ENCODE assay signal across 8 cellular contexts in the genomic region with DNA sequence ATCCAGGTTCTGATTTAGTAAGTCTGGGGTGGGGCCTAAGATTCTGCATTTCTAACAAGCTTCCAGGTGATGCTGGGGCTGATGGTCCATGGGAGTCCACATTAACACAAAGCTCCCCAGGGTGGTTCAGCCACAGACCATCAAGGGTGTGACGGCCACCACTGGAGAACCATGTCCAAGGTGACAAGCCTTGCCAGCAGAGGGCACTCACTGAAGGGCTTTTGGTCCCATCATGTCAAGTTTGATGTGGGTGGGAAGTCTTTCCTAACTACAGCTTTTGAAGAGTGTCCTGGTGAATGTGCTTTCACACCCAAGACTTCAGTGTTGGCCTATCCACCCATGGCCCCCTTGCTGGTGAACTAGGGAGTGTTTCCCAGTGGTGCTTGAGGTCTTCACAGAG.
DNase-seq lines count a peak whose midpoint lies in the region; ATAC-seq, FAIRE-seq and TF ChIP-seq lines count a peak whose summit lies in the region.

No MANE protein-coding gene starts in this region.

- no peaks in the 10 kb centered on the region for H3K27me3 ChIP-seq in upper lobe of left lung

- TF ChIP-seq RAD21 in Ishikawa (IDR thresholded peaks at IDR 0.05; ENCODE audit: low read depth): peak; percentile 85

- TF ChIP-seq CTCF in D721Med (IDR thresholded peaks at IDR 0.05; ENCODE audit: insufficient read depth, missing control alignments): peak; percentile 2
- TF ChIP-seq CTCF in upper lobe of left lung (IDR thresholded peaks at IDR 0.05): peak in 2 of 6 experiments; percentile 19 to 31

- H3K9me3 ChIP-seq in upper lobe of left lung: no peaks in the 10 kb centered on the region

- H3K36me3 ChIP-seq in upper lobe of left lung: no peaks in the 10 kb centered on the region

- FAIRE-seq in D721Med (lab: Jason Lieb, UNC): no peak

- H3K4me3 ChIP-seq in upper lobe of left lung: no peak overlapping the region

- TF ChIP-seq POLR2A in erythroblast (IDR thresholded peaks at IDR 0.05; ENCODE audit: low read length) (no peak), upper lobe of left lung (IDR thresholded peaks at IDR 0.05) (no peak)

- 60% methylated on average over 1 of the region's 1 CpG; no CpG with 5 or more reads in 1 of the 2 donors for WGBS in upper lobe of left lung, 2 donors

- ATAC-seq in GM18861 (IDR thresholded peaks at IDR 0.05; ENCODE audit: unreplicated experiment): no peak
- ATAC-seq in upper lobe of left lung (ENCODE audit: low FRiP score in 2 of 2): no peak

- no peak for TF ChIP-seq EP300 in Ishikawa (IDR thresholded peaks at IDR 0.05; ENCODE audit: borderline replicate concordance)
- no peak for TF ChIP-seq EP300 in upper lobe of left lung (IDR thresholded peaks at IDR 0.05)

- DNase-seq in D721Med (ENCODE audit: insufficient read length, low spot score) (no peak), erythroblast (lab: John Stamatoyannopoulos, UW) (peak; percentile 19 to 48), OCI-M2 (lab: John Stamatoyannopoulos, UW; ENCODE audit: unreplicated experiment) (no peak), upper lobe of left lung (no peak)
- DNase-seq in activated CD4-positive, alpha-beta T cell treated with anti-CD3 and anti-CD28 coated beads for 4 hours: peak; percentile 36 to 41
- DNase-seq in stimulated activated CD4-positive, alpha-beta T cell treated with anti-CD3 and anti-CD28 coated beads, Interleukin-15, amount 100 ng/mL, for 48 hours (ENCODE audit: low read depth in 2 of 2): peak; percentile 13 to 14

- H3K4me1 ChIP-seq in upper lobe of left lung: no peaks in the 10 kb centered on the region

- no peak overlapping the region for H3K27ac ChIP-seq in upper lobe of left lung

TF ChIP-seq in Ishikawa, 13 proteins besides CTCF, POLR2A, EP300 and RAD21:
- TF ChIP-seq, protein P1, sequence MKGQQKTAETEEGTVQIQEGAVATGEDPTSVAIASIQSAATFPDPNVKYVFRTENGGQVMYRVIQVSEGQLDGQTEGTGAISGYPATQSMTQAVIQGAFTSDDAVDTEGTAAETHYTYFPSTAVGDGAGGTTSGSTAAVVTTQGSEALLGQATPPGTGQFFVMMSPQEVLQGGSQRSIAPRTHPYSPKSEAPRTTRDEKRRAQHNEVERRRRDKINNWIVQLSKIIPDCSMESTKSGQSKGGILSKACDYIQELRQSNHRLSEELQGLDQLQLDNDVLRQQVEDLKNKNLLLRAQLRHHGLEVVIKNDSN (IDR thresholded peaks at IDR 0.05): no peak
- no peak for TF ChIP-seq TEAD4 (IDR thresholded peaks at IDR 0.05)
- no peak for TF ChIP-seq CEBPB (IDR thresholded peaks at IDR 0.05)
- no peak for TF ChIP-seq TAF1 (IDR thresholded peaks at IDR 0.05; ENCODE audit: low read depth)
- no peak for TF ChIP-seq EGR1 (IDR thresholded peaks at IDR 0.05)
- no peak for TF ChIP-seq CREB1 (IDR thresholded peaks at IDR 0.05; ENCODE audit: low read depth)
- no peak for TF ChIP-seq TCF12 (IDR thresholded peaks at IDR 0.05; ENCODE audit: low read depth)
- TF ChIP-seq YY1 (IDR thresholded peaks at IDR 0.05; ENCODE audit: low read depth): no peak
- TF ChIP-seq ZBTB7A (IDR thresholded peaks at IDR 0.05; ENCODE audit: low read depth): no peak
- TF ChIP-seq, protein P2, sequence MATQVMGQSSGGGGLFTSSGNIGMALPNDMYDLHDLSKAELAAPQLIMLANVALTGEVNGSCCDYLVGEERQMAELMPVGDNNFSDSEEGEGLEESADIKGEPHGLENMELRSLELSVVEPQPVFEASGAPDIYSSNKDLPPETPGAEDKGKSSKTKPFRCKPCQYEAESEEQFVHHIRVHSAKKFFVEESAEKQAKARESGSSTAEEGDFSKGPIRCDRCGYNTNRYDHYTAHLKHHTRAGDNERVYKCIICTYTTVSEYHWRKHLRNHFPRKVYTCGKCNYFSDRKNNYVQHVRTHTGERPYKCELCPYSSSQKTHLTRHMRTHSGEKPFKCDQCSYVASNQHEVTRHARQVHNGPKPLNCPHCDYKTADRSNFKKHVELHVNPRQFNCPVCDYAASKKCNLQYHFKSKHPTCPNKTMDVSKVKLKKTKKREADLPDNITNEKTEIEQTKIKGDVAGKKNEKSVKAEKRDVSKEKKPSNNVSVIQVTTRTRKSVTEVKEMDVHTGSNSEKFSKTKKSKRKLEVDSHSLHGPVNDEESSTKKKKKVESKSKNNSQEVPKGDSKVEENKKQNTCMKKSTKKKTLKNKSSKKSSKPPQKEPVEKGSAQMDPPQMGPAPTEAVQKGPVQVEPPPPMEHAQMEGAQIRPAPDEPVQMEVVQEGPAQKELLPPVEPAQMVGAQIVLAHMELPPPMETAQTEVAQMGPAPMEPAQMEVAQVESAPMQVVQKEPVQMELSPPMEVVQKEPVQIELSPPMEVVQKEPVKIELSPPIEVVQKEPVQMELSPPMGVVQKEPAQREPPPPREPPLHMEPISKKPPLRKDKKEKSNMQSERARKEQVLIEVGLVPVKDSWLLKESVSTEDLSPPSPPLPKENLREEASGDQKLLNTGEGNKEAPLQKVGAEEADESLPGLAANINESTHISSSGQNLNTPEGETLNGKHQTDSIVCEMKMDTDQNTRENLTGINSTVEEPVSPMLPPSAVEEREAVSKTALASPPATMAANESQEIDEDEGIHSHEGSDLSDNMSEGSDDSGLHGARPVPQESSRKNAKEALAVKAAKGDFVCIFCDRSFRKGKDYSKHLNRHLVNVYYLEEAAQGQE (IDR thresholded peaks at IDR 0.05; ENCODE audit: low read depth): no peak
- TF ChIP-seq FOXM1 (IDR thresholded peaks at IDR 0.05; ENCODE audit: borderline replicate concordance, low read depth): no peak
- TF ChIP-seq NFIC (IDR thresholded peaks at IDR 0.05): no peak
- TF ChIP-seq, protein P3, sequence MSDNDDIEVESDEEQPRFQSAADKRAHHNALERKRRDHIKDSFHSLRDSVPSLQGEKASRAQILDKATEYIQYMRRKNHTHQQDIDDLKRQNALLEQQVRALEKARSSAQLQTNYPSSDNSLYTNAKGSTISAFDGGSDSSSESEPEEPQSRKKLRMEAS (IDR thresholded peaks at IDR 0.05): no peak

Comparison
In these comparisons a context has a peak if more than half of its experiments do, and no peak if none do; other contexts are left out.
1. DNase-seq: peak in activated CD4-positive, alpha-beta T cell treated with anti-CD3 and anti-CD28 coated beads for 4 hours (2 of 2), erythroblast (2 of 2) and stimulated activated CD4-positive, alpha-beta T cell treated with anti-CD3 and anti-CD28 coated beads, Interleukin-15, amount 100 ng/mL, for 48 hours (2 of 2); none in D721Med (single experiment), OCI-M2 (single experiment) and upper lobe of left lung (0 of 2).